Comparison of ENCODE assay signal across 1 cellular context in the genomic region with DNA sequence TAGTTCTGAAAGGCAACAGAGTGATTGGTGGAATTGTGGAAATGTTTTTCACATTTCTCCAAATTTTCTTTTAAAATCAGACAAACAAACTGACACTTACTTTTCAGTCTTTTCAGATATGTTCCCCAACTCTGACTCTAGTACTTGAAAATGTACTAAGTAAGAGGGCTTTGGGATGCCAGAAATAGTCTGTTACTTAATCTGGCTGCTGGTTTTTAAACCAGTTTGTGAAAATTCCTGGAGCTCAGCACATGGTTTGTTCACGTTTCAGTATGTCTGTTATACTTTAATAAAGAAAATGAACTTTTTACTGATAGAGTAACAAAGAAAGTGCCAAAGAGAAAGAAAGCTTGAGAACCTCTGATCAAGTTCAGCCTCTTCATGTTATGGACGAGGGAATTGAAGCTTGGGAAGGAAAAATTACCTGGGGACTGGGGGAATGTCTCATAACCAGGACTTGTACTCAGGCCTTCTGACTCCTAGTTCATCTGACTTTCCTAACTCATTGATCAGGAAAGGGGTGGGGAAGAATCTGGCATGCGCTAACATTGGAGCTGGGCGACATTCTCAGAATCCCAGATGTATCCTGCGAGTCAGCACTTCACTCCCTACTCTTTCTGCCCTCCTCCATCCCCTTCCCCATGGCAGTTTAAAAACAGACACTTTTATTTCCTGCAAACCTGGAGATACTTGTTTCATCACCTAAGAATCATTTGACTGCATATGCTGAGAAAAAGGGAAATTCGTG.
TF ChIP-seq lines count a peak whose summit lies in the region.

No MANE protein-coding gene starts in this region.

TF ChIP-seq in H1, 55 proteins besides CTCF, POLR2A, EP300 and RAD21:
- peak; percentile 43; the same call in 1 of the 2 replicates for TF ChIP-seq MAFK (IDR thresholded peaks at IDR 0.05; ENCODE audit: low read depth, low read length)
- no peak for TF ChIP-seq E2F6 (IDR thresholded peaks at IDR 0.05)
- TF ChIP-seq PHF8 (conservative IDR thresholded peaks at IDR 0.05; ENCODE audit: low read depth, low read length) = no peak
- no peak for TF ChIP-seq JUN (IDR thresholded peaks at IDR 0.05; ENCODE audit: low read depth, low read length)
- peak in 1 of 2 experiments; percentile 45; a peak in 1 of 4 replicates for TF ChIP-seq SIN3A (conservative IDR thresholded peaks at IDR 0.05 in 1 of 2, IDR thresholded peaks at IDR 0.05 in 1 of 2; ENCODE audit: low read depth in 1 of 2, low read length in 2 of 2)
- TF ChIP-seq EZH2 (IDR thresholded peaks at IDR 0.05; ENCODE audit: low read depth, low read length, severe bottlenecking) = no peak
- TF ChIP-seq HDAC2 (IDR thresholded peaks at IDR 0.05; ENCODE audit: borderline replicate concordance in 1 of 2, low read depth in 2 of 2, low read length in 2 of 2) = no peak
- TF ChIP-seq RFX5 (IDR thresholded peaks at IDR 0.05; ENCODE audit: borderline replicate concordance, low read depth, low read length) = no peak
- TF ChIP-seq, protein P1, sequence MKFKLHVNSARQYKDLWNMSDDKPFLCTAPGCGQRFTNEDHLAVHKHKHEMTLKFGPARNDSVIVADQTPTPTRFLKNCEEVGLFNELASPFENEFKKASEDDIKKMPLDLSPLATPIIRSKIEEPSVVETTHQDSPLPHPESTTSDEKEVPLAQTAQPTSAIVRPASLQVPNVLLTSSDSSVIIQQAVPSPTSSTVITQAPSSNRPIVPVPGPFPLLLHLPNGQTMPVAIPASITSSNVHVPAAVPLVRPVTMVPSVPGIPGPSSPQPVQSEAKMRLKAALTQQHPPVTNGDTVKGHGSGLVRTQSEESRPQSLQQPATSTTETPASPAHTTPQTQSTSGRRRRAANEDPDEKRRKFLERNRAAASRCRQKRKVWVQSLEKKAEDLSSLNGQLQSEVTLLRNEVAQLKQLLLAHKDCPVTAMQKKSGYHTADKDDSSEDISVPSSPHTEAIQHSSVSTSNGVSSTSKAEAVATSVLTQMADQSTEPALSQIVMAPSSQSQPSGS (IDR thresholded peaks at IDR 0.05; ENCODE audit: low read length) = 0 out of 2 replicates have a peak, but pooled peaks have one; percentile 43
- no peak for TF ChIP-seq CHD2 (IDR thresholded peaks at IDR 0.05; ENCODE audit: low read length)
- TF ChIP-seq KDM1A (IDR thresholded peaks at IDR 0.05; ENCODE audit: borderline replicate concordance, low read length) = 0 out of 2 replicates have a peak, but pooled peaks have one; percentile 14
- 0 out of 2 replicates have a peak, but pooled peaks have one; percentile 49 for TF ChIP-seq RBBP5 (IDR thresholded peaks at IDR 0.05; ENCODE audit: borderline replicate concordance, low read depth, low read length)
- TF ChIP-seq SUZ12 (IDR thresholded peaks at IDR 0.05; ENCODE audit: low read length) = no peak
- peak; percentile 56; the same call in 1 of the 2 replicates for TF ChIP-seq TEAD4 (IDR thresholded peaks at IDR 0.05; ENCODE audit: low read depth, low read length)
- TF ChIP-seq GABPA (IDR thresholded peaks at IDR 0.05; ENCODE audit: borderline replicate concordance, insufficient read depth, low read length) = no peak
- no peak for TF ChIP-seq CBX5 (IDR thresholded peaks at IDR 0.05; ENCODE audit: low read depth, low read length)
- TF ChIP-seq, protein P2, sequence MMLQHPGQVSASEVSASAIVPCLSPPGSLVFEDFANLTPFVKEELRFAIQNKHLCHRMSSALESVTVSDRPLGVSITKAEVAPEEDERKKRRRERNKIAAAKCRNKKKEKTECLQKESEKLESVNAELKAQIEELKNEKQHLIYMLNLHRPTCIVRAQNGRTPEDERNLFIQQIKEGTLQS (IDR thresholded peaks at IDR 0.05; ENCODE audit: insufficient read depth, low read depth, low read length) = no peak
- TF ChIP-seq CREB1 (IDR thresholded peaks at IDR 0.05) = no peak
